In the genomic region with DNA sequence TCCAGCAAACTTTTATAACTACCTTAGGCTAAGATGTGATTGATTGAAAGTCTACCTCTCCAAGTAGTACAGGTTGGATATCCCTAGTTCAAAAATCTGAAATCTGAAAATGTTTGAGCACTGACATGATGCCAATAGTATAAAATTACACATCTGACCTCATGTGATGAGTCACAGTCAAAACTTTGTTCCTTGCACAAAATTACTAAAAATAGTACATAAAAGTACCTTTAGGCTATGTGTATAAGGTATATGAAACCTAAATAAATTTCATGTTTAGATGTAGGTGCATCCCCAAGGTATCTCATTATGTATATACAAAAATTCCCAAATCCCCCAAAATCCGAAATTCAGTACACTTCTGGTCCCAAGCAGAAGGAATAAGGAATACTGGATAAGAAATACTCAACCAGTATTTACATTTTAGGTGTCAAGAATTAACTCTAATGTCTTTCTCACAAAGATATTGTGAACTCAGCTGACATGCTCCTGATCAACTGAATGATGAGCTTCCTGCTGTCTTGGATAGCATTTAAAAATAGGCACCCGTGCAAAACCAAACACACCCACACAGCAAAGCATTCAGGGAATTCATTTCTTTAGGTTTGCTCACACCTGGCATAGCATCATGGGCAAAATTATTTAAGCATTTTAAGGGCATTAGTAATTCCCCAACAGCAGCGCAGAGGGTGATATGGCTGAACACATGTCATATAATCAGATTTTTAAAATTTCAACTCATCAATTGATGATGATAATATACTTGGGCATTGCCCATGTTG, we compare ENCODE assay signal across 16 cellular contexts.
DNase-seq lines count a peak whose midpoint lies in the region; TF ChIP-seq lines count a peak whose summit lies in the region.
"Had no signal": no experiment of that assay in that cellular context is flagged by ENCODE, and none has a peak within 500 bp of the region (broad histone marks: within the 10 kb centered on the region; RNA-seq: fewer than 3 reads in every experiment).

No MANE protein-coding gene starts in this region.

- no peaks in the 10 kb centered on the region for H3K36me3 Mint-ChIP-seq in MCF 10A (ENCODE audit: insufficient read depth, unreplicated experiment)
- H3K36me3 Mint-ChIP-seq in type B pancreatic cell: no peaks in the 10 kb centered on the region

- intact Hi-C loops in MCF 10A (cut with micrococcal nuclease): no loop called here
- intact Hi-C loops in breast epithelium (cut with DNase I; ENCODE audit: low total_unique reads): no loop called here
- intact Hi-C loops in A673 (cut with micrococcal nuclease; ENCODE audit: unreplicated experiment): no loop called here

- H3K4me1 Mint-ChIP-seq in MCF 10A (ENCODE audit: insufficient read depth, unreplicated experiment): peaks cover 18% of the 10 kb centered on the region
- H3K4me1 Mint-ChIP-seq in type B pancreatic cell (ENCODE audit: unreplicated experiment): no peaks in the 10 kb centered on the region

- DNase-seq in MCF 10A (ENCODE audit: unreplicated experiment) (peak; percentile 52), breast epithelium (ENCODE audit: low spot score in 2 of 2) (no peak), NCI-H226 (peak; percentile 12), epithelial cell of esophagus (ENCODE audit: low read depth) (peak; percentile 31), type B pancreatic cell (ENCODE audit: extremely low spot score, unreplicated experiment) (no peak), A673 (ENCODE audit: low spot score) (no peak), HuH-7.5 (ENCODE audit: low spot score) (no peak), NCI-H146 (lab: John Stamatoyannopoulos, UW) (no peak)
- DNase-seq: 8988T, AML-193, Caco-2, Kasumi-1, NCI-H1436, NCI-H2107, Peyer's patch, SHP77 treated with DMSO at 0.1 percent for 48 hours had no signal

- POLR2A ChIA-PET in MCF 10A (lab: Yijun Ruan, JAX): interaction anchor here (0.6 to 1.5 kb wide), 5 partner anchors 15 to 425 kb away, joined by 3 to 5 read pairs (median 4); no protein-coding TSS in a partner anchor
- POLR2A ChIA-PET in A673 (lab: Charles Lee; ENCODE audit: low non-redundant PET): no interaction called here

- no peak for TF ChIP-seq CTCF in MCF 10A (IDR thresholded peaks at IDR 0.05; ENCODE audit: unreplicated experiment)
- TF ChIP-seq CTCF in breast epithelium (IDR thresholded peaks at IDR 0.05): no peak
- TF ChIP-seq CTCF in epithelial cell of esophagus (IDR thresholded peaks at IDR 0.05; ENCODE audit: insufficient read depth, low read depth, low read length, missing control alignments): no peak
- no peak for TF ChIP-seq CTCF in type B pancreatic cell (conservative IDR thresholded peaks at IDR 0.05)
- no peak for TF ChIP-seq CTCF in A673 (conservative IDR thresholded peaks at IDR 0.05; ENCODE audit: low read depth, low read length)

- H3K27me3 ChIP-seq in breast epithelium: no peaks in the 10 kb centered on the region
- no peaks in the 10 kb centered on the region for H3K27me3 ChIP-seq in A673 (replicated peaks; ENCODE audit: insufficient read depth, low read depth, low read length, poor library complexity)
- H3K27me3 ChIP-seq: Peyer's patch had no signal

- H3K9me3 Mint-ChIP-seq in MCF 10A (ENCODE audit: unreplicated experiment) (no peaks in the 10 kb centered on the region), type B pancreatic cell (no peaks in the 10 kb centered on the region)

- H3K4me3 Mint-ChIP-seq in MCF 10A (ENCODE audit: unreplicated experiment) (no peak overlapping the region), type B pancreatic cell (no peak overlapping the region)

- H3K4me3 ChIP-seq in breast epithelium (no peak overlapping the region), epithelial cell of esophagus (ENCODE audit: low read length) (no peak overlapping the region), A673 (ENCODE audit: low read depth, low read length, poor library complexity, severe bottlenecking) (no peak overlapping the region)
- H3K4me3 ChIP-seq: Peyer's patch had no signal

- BruUV-seq in MCF 10A (replicated peaks; lab: Mats Ljungman, UMichigan) (no TSS peak), A673 (replicated peaks; lab: Mats Ljungman, UMichigan) (no TSS peak)

- H3K36me3 ChIP-seq in breast epithelium: no peaks in the 10 kb centered on the region
- no peaks in the 10 kb centered on the region for H3K36me3 ChIP-seq in A673 (ENCODE audit: insufficient read depth, low read length, poor library complexity, severe bottlenecking)
- H3K36me3 ChIP-seq: Peyer's patch had no signal

- H3K27me3 Mint-ChIP-seq in MCF 10A (ENCODE audit: insufficient read depth, unreplicated experiment): peaks cover 30% of the 10 kb centered on the region
- peaks cover 5% of the 10 kb centered on the region for H3K27me3 Mint-ChIP-seq in type B pancreatic cell

- H3K27ac ChIP-seq in breast epithelium: no peak overlapping the region
- H3K27ac ChIP-seq in A673 (ENCODE audit: low read depth, low read length, poor library complexity, severe bottlenecking): no peak overlapping the region
- H3K27ac ChIP-seq: Peyer's patch had no signal

- H3K4me1 ChIP-seq in breast epithelium (no peaks in the 10 kb centered on the region), A673 (ENCODE audit: insufficient read depth, low read length, poor library complexity, severe bottlenecking) (no peaks in the 10 kb centered on the region)
- H3K4me1 ChIP-seq: Caco-2, Peyer's patch had no signal

- TF ChIP-seq POLR2A in breast epithelium (IDR thresholded peaks at IDR 0.05): no peak

- no peak overlapping the region for H3K27ac Mint-ChIP-seq in MCF 10A (ENCODE audit: low read depth, unreplicated experiment)
- peak overlapping the region; percentile 48 for H3K27ac Mint-ChIP-seq in type B pancreatic cell

- H3K9me3 ChIP-seq in breast epithelium: no peaks in the 10 kb centered on the region
- H3K9me3 ChIP-seq in A673 (ENCODE audit: low read depth, low read length, poor library complexity, severe bottlenecking): no peaks in the 10 kb centered on the region
- H3K9me3 ChIP-seq: Caco-2, Peyer's patch had no signal

- CTCF ChIA-PET in MCF 10A (lab: Yijun Ruan, JAX): interaction anchor here (0.7 kb wide), 1 partner anchor 19 kb away, joined by 3 read pairs; no protein-coding TSS in a partner anchor
- CTCF ChIA-PET in A673 (lab: Charles Lee): no interaction called here

Comparison
In these comparisons a context has a peak if more than half of its experiments do, and no peak if none do; other contexts are left out.
1. DNase-seq: peak in MCF 10A (single experiment), NCI-H226 (single experiment) and epithelial cell of esophagus (single experiment); none in breast epithelium (0 of 2), type B pancreatic cell (single experiment), A673 (single experiment), HuH-7.5 (single experiment) and NCI-H146 (single experiment).